1 cellular context compared by ENCODE assay signal in genomic region chr10:33392706-33393105, GRCh38.
TF ChIP-seq lines count a peak whose summit lies in the region.

No MANE protein-coding gene starts in this region.

TF ChIP-seq in GM23338, 12 proteins besides CTCF, POLR2A, EP300 and RAD21 (continued from another document):
- TF ChIP-seq ZNF462 (CRISPR knock-in tag; IDR thresholded peaks at IDR 0.05) (no peak), STAT1 (IDR thresholded peaks at IDR 0.05; ENCODE audit: unreplicated experiment) (no peak)
